In genomic region chr1:103788377-103788776, GRCh38 we compare ENCODE assay signal across 11 cellular contexts. TPM values are rescaled to one million over a fixed set of nuclear protein-coding genes. Genes with fewer than 3 reads are reported as not detected.
DNase-seq lines count a peak whose midpoint lies in the region; ATAC-seq and TF ChIP-seq lines count a peak whose summit lies in the region.
"Had no signal": no experiment of that assay in that cellular context is flagged by ENCODE, and none has a peak within 500 bp of the region (broad histone marks: within the 10 kb centered on the region; RNA-seq: fewer than 3 reads in every experiment).

No MANE protein-coding gene starts in this region.

- no peaks in the 10 kb centered on the region for H3K79me1 ChIP-seq in mesenchymal stem cell (replicated peaks; ENCODE audit: low read length, poor library complexity, severe bottlenecking)

- no peaks in the 10 kb centered on the region for H3K27me3 Mint-ChIP-seq in activated T-helper 1 cell treated with anti-CD3 and anti-CD28 coated beads, Interleukin-12 subunit alpha, Interleukin-12 subunit beta, Interleukin-2, Interleukin-4 antibody, amounts not matched to agents 30 ng/mL and 10 ng/mL and 1 ng/mL, durations not matched to agents 14 hours and 24 hours and 36 hours (ENCODE audit: insufficient read depth)

- WGBS in mesenchymal stem cell = no CpG with 5 or more reads among the region's 1 CpG
- WGBS in testis, 2 donors = 52 to 57% methylated on average over 1 of the region's 1 CpG

- no peak overlapping the region for H3K14ac ChIP-seq in mesenchymal stem cell (ENCODE audit: low read length in 2 of 2)

- no peak overlapping the region for H3K23ac ChIP-seq in mesenchymal stem cell (ENCODE audit: low read length in 2 of 2)

- no peaks in the 10 kb centered on the region for H3K79me2 ChIP-seq in DND-41 (ENCODE audit: insufficient read depth, low read length)

- no peak overlapping the region for H3K27ac Mint-ChIP-seq in activated T-helper 1 cell treated with anti-CD3 and anti-CD28 coated beads, Interleukin-12 subunit alpha, Interleukin-12 subunit beta, Interleukin-2, Interleukin-4 antibody, amounts not matched to agents 30 ng/mL and 10 ng/mL and 1 ng/mL, durations not matched to agents 14 hours and 24 hours and 36 hours

- H2BK120ac ChIP-seq in mesenchymal stem cell (ENCODE audit: low read depth, low read length) = no peak overlapping the region

- no peaks in the 10 kb centered on the region for H3K4me1 ChIP-seq in DND-41 (ENCODE audit: insufficient read depth, low read length)
- H3K4me1 ChIP-seq in mesenchymal stem cell (ENCODE audit: control insufficient read depth, insufficient read depth, low read depth, low read length) = no peaks in the 10 kb centered on the region
- no peaks in the 10 kb centered on the region for H3K4me1 ChIP-seq in testis

- TF ChIP-seq CTCF in DND-41 (IDR thresholded peaks at IDR 0.05; ENCODE audit: borderline replicate concordance, extremely low read depth, low read length, poor library complexity, severe bottlenecking) = peak; percentile 36
- no peak for TF ChIP-seq CTCF in testis (IDR thresholded peaks at IDR 0.05)

- H3K27ac ChIP-seq in DND-41 (ENCODE audit: low read length) = no peak overlapping the region
- no peak overlapping the region for H3K27ac ChIP-seq in mesenchymal stem cell (ENCODE audit: low read length, poor library complexity, severe bottlenecking)
- no peak overlapping the region for H3K27ac ChIP-seq in testis

- no peak overlapping the region for H3K4me3 Mint-ChIP-seq in activated T-helper 1 cell treated with anti-CD3 and anti-CD28 coated beads, Interleukin-12 subunit alpha, Interleukin-12 subunit beta, Interleukin-2, Interleukin-4 antibody, amounts not matched to agents 30 ng/mL and 10 ng/mL and 1 ng/mL, durations not matched to agents 14 hours and 24 hours and 36 hours

- CTCF ChIA-PET in HEK293T (lab: Yijun Ruan, JAX) = no interaction called here

- no peak overlapping the region for H3K18ac ChIP-seq in mesenchymal stem cell (ENCODE audit: low read depth in 1 of 2, low read length in 2 of 2)

- H3K4me1 Mint-ChIP-seq in activated T-helper 1 cell treated with anti-CD3 and anti-CD28 coated beads, Interleukin-12 subunit alpha, Interleukin-12 subunit beta, Interleukin-2, Interleukin-4 antibody, amounts not matched to agents 30 ng/mL and 10 ng/mL and 1 ng/mL, durations not matched to agents 14 hours and 24 hours and 36 hours (ENCODE audit: low read depth) = no peaks in the 10 kb centered on the region

- no peaks in the 10 kb centered on the region for H4K20me1 ChIP-seq in DND-41 (ENCODE audit: insufficient read depth, low read length)

- H3K27me3 ChIP-seq in DND-41 (ENCODE audit: insufficient read depth, low read length, poor library complexity) = no peaks in the 10 kb centered on the region
- H3K27me3 ChIP-seq in mesenchymal stem cell (ENCODE audit: control insufficient read depth in 1 of 2, insufficient read depth in 1 of 2, low read length in 2 of 2) = no peaks in the 10 kb centered on the region
- no peaks in the 10 kb centered on the region for H3K27me3 ChIP-seq in testis

- H3K9ac ChIP-seq in DND-41 (ENCODE audit: low read depth, low read length) (no peak overlapping the region), mesenchymal stem cell (ENCODE audit: low read length) (no peak overlapping the region)

- no peak overlapping the region for H3K4ac ChIP-seq in mesenchymal stem cell (ENCODE audit: low read depth in 1 of 2, low read length in 2 of 2)

- no peak for TF ChIP-seq EP300 in Ishikawa (IDR thresholded peaks at IDR 0.05; ENCODE audit: borderline replicate concordance)

- POLR2A ChIA-PET in HEK293T (lab: Yijun Ruan, JAX) = no interaction called here

- H3K36me3 ChIP-seq in DND-41 (ENCODE audit: insufficient read depth, low read length) = no peaks in the 10 kb centered on the region
- no peaks in the 10 kb centered on the region for H3K36me3 ChIP-seq in mesenchymal stem cell (ENCODE audit: control insufficient read depth in 1 of 2, insufficient read depth in 2 of 2, low read depth in 1 of 2, low read length in 2 of 2)
- no peaks in the 10 kb centered on the region for H3K36me3 ChIP-seq in testis (ENCODE audit: low read depth, missing control alignments)

- TF ChIP-seq RAD21 in Ishikawa (IDR thresholded peaks at IDR 0.05; ENCODE audit: low read depth) = peak; percentile 61

- H2BK15ac ChIP-seq in mesenchymal stem cell (ENCODE audit: low read depth, poor library complexity, severe bottlenecking) = no peak overlapping the region

- intact Hi-C loops in testis (cut with DNase I; ENCODE audit: low total_unique reads) = no loop called here
- intact Hi-C loops in activated T-helper 1 cell treated with anti-CD3 and anti-CD28 coated beads, Interleukin-12 subunit alpha, Interleukin-12 subunit beta, Interleukin-2, Interleukin-4 antibody, amounts not matched to agents 30 ng/mL and 10 ng/mL and 1 ng/mL, durations not matched to agents 14 hours and 24 hours and 36 hours (cut with micrococcal nuclease) = no loop called here

- no peak for ATAC-seq in DND-41 (ENCODE audit: insufficient read depth, low read depth)

- H2AFZ ChIP-seq in DND-41 (ENCODE audit: low read depth, low read length) (no peak overlapping the region), mesenchymal stem cell (ENCODE audit: low read depth, low read length) (no peak overlapping the region)

- H3K9me3 Mint-ChIP-seq in activated T-helper 1 cell treated with anti-CD3 and anti-CD28 coated beads, Interleukin-12 subunit alpha, Interleukin-12 subunit beta, Interleukin-2, Interleukin-4 antibody, amounts not matched to agents 30 ng/mL and 10 ng/mL and 1 ng/mL, durations not matched to agents 14 hours and 24 hours and 36 hours = no peaks in the 10 kb centered on the region

- no peak overlapping the region for H3K4me3 ChIP-seq in DND-41 (ENCODE audit: low read depth in 1 of 2, low read length in 2 of 2)
- no peak overlapping the region for H3K4me3 ChIP-seq in mesenchymal stem cell (ENCODE audit: insufficient read depth in 1 of 2, low read depth in 1 of 2, low read length in 2 of 2)
- no peak overlapping the region for H3K4me3 ChIP-seq in testis
- H3K4me3 ChIP-seq: lung had no signal

- H2BK12ac ChIP-seq in mesenchymal stem cell (ENCODE audit: low read length in 2 of 2) = no peak overlapping the region

- H3K9me3 ChIP-seq in DND-41 (ENCODE audit: insufficient read depth, low read length, severe bottlenecking) = no peaks in the 10 kb centered on the region
- no peaks in the 10 kb centered on the region for H3K9me3 ChIP-seq in mesenchymal stem cell (ENCODE audit: control insufficient read depth, low read length)
- no peaks in the 10 kb centered on the region for H3K9me3 ChIP-seq in testis

- H3K36me3 Mint-ChIP-seq in activated T-helper 1 cell treated with anti-CD3 and anti-CD28 coated beads, Interleukin-12 subunit alpha, Interleukin-12 subunit beta, Interleukin-2, Interleukin-4 antibody, amounts not matched to agents 30 ng/mL and 10 ng/mL and 1 ng/mL, durations not matched to agents 14 hours and 24 hours and 36 hours (ENCODE audit: low read depth) = no peaks in the 10 kb centered on the region

- no peak overlapping the region for H4K91ac ChIP-seq in mesenchymal stem cell (ENCODE audit: low read length)

- H2AK5ac ChIP-seq in mesenchymal stem cell (ENCODE audit: low read length, severe bottlenecking) = no peak overlapping the region

- no peak for TF ChIP-seq POLR2A in testis (IDR thresholded peaks at IDR 0.05)

- DNase-seq in DND-41 (no peak), SHP77 treated with DMSO at 0.1 percent for 48 hours (lab: John Stamatoyannopoulos, UW) (peak; percentile 47), mesenchymal stem cell (peak; percentile 7), hepatic stellate cell (ENCODE audit: low spot score) (no peak), HEK293T (ENCODE audit: extremely low spot score) (no peak), testis (no peak)
- DNase-seq in activated T-helper 1 cell treated with anti-CD3 and anti-CD28 coated beads, Interleukin-12 subunit alpha, Interleukin-12 subunit beta, Interleukin-2, Interleukin-4 antibody, amounts not matched to agents 30 ng/mL and 10 ng/mL and 1 ng/mL, durations not matched to agents 14 hours and 24 hours and 36 hours (ENCODE audit: low spot score) = no peak
- DNase-seq: T1000 had no signal

- H3K4me2 ChIP-seq in DND-41 (ENCODE audit: insufficient read depth, low read length) (no peak overlapping the region), mesenchymal stem cell (ENCODE audit: low read length, poor library complexity, severe bottlenecking) (no peak overlapping the region)

- H2BK5ac ChIP-seq in mesenchymal stem cell (ENCODE audit: low read depth, low read length, poor library complexity, severe bottlenecking) = no peak overlapping the region

- no peak overlapping the region for H4K8ac ChIP-seq in mesenchymal stem cell (ENCODE audit: low read length)

TF ChIP-seq in Ishikawa, 13 proteins besides CTCF, POLR2A, EP300 and RAD21:
- TF ChIP-seq CREB1 (IDR thresholded peaks at IDR 0.05; ENCODE audit: low read depth) (no peak), TCF12 (IDR thresholded peaks at IDR 0.05; ENCODE audit: low read depth) (no peak)

TF ChIP-seq in HEK293T, 16 proteins besides CTCF, POLR2A, EP300 and RAD21:
- TF ChIP-seq SP1 (IDR thresholded peaks at IDR 0.05) (no peak), PKNOX1 (IDR thresholded peaks at IDR 0.05) (no peak), ARNT (IDR thresholded peaks at IDR 0.05) (no peak), TARDBP (IDR thresholded peaks at IDR 0.05) (no peak), FOXK2 (IDR thresholded peaks at IDR 0.05) (no peak), CTBP1 (IDR thresholded peaks at IDR 0.05; ENCODE audit: borderline replicate concordance) (no peak), L3MBTL2 (conservative IDR thresholded peaks at IDR 0.05) (no peak), BHLHE40 (IDR thresholded peaks at IDR 0.05; ENCODE audit: borderline replicate concordance) (no peak), LEF1 (IDR thresholded peaks at IDR 0.05; ENCODE audit: borderline replicate concordance) (no peak)

RNA-seq across cellular contexts. Expression of gene AMY1C, which starts 38.7 kb away (rescaled TPM):
- polyA plus RNA-seq in mesenchymal stem cell (2013, experiment 1 of 2) = not detected
- not detected for polyA plus RNA-seq in mesenchymal stem cell (2013, experiment 2 of 2)
- 1 to 10 TPM in 1 of 2 donors, under 1 TPM in 1; 0.81 to 1.7 TPM for total RNA-seq in testis
- 4.4 TPM for polyA plus RNA-seq in testis (ENCODE audit: insufficient read depth, low read depth, low replicate concordance)
- not detected in 2 replicates for total RNA-seq in activated T-helper 1 cell treated with anti-CD3 and anti-CD28 coated beads, Interleukin-12 subunit alpha, Interleukin-12 subunit beta, Interleukin-2, Interleukin-4 antibody, amounts not matched to agents 30 ng/mL and 10 ng/mL and 1 ng/mL, durations not matched to agents 14 hours and 24 hours and 36 hours
- total RNA-seq: astrocyte had no signal

Comparison
In these comparisons a context has a peak if more than half of its experiments do, and no peak if none do; other contexts are left out.
1. DNase-seq: peak in SHP77 treated with DMSO at 0.1 percent for 48 hours (single experiment) and mesenchymal stem cell (single experiment); none in DND-41 (single experiment), hepatic stellate cell (single experiment), HEK293T (single experiment), testis (single experiment) and activated T-helper 1 cell treated with anti-CD3 and anti-CD28 coated beads, Interleukin-12 subunit alpha, Interleukin-12 subunit beta, Interleukin-2, Interleukin-4 antibody, amounts not matched to agents 30 ng/mL and 10 ng/mL and 1 ng/mL, durations not matched to agents 14 hours and 24 hours and 36 hours (single experiment).